8 cellular contexts compared by ENCODE assay signal in the genomic region with DNA sequence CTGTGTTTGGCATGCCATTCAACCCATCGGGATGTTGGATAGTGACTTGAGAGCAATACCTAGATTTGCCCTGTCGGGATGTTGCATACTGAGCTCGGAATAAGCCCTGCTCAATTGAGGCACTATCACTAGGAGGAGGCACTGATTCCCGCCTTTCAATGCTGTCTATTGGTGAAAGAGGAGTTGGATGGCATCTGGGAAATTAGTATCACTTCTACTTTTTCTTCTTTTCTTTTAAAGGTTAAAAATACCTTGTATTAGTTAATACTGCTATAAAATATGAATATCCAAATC. TPM values are rescaled to one million over a fixed set of nuclear protein-coding genes. Genes with fewer than 3 reads are reported as not detected.
DNase-seq lines count a peak whose midpoint lies in the region; ATAC-seq, FAIRE-seq and TF ChIP-seq lines count a peak whose summit lies in the region.
"Not testable (repeated sequence)": the region's sequence is repeated elsewhere in the genome, so short reads cannot be mapped to it uniquely, and the experiment has no call there.

No MANE protein-coding gene starts in this region.

- FAIRE-seq in astrocyte (lab: Jason Lieb, UNC): not testable (repeated sequence)

- not testable (repeated sequence) for H2AFZ ChIP-seq in OCI-LY1 (ENCODE audit: low read length); astrocyte (ENCODE audit: low read depth, low read length)

- not testable (repeated sequence) for H3F3A ChIP-seq in OCI-LY1 (ENCODE audit: insufficient read depth, low read length)

- H4K5ac ChIP-seq in mesendoderm (ENCODE audit: low read length): not testable (repeated sequence)

- not testable (repeated sequence) for H3K9ac ChIP-seq in OCI-LY1 (ENCODE audit: low read length); astrocyte (ENCODE audit: low read length); mesendoderm (ENCODE audit: low read length)

- DNase-seq in CD14-positive monocyte (ENCODE audit: low spot score); activated CD4-positive, alpha-beta T cell treated with anti-CD3 and anti-CD28 coated beads, Interleukin-2, amount 10 ng/mL, durations not matched to agents 24 days and 14 days; astrocyte (ENCODE audit: low read depth); stimulated activated naive B cell treated with anti-CD40 and anti-IgM and Interleukin-4, amounts not matched to agents 10 μg/mL and 1 μg/mL and 100 μg/mL, for 72 hours: not testable (repeated sequence)
- DNase-seq in dermis blood vessel endothelial cell (peak; percentile 1), iPS-NIHi7 (ENCODE audit: extremely low spot score) (peak; percentile 3), mesendoderm (peak; percentile 1)

- not testable (repeated sequence) for H3K4me1 Mint-ChIP-seq in CD14-positive monocyte; activated CD4-positive, alpha-beta T cell treated with anti-CD3 and anti-CD28 coated beads, Interleukin-2, amount 10 ng/mL, durations not matched to agents 24 days and 14 days; astrocyte (ENCODE audit: low read depth, unreplicated experiment); stimulated activated naive B cell treated with anti-CD40 and anti-IgM and Interleukin-4, amounts not matched to agents 10 μg/mL and 1 μg/mL and 100 μg/mL, for 72 hours

- H3K4me2 ChIP-seq in OCI-LY1 (ENCODE audit: low read length) (peak overlapping the region; percentile 47; the same call in 1 of the 2 replicates), astrocyte (ENCODE audit: low read length) (peak overlapping the region; percentile 33)
- H3K4me2 ChIP-seq in mesendoderm (ENCODE audit: low read length): not testable (repeated sequence)

- no CpG with 5 or more reads among the region's 4 CpGs for WGBS in mesendoderm (ENCODE audit: extremely low coverage, insufficient coverage, low lambda C conversion rate)

- H3K27ac Mint-ChIP-seq in CD14-positive monocyte; activated CD4-positive, alpha-beta T cell treated with anti-CD3 and anti-CD28 coated beads, Interleukin-2, amount 10 ng/mL, durations not matched to agents 24 days and 14 days; astrocyte (ENCODE audit: unreplicated experiment); stimulated activated naive B cell treated with anti-CD40 and anti-IgM and Interleukin-4, amounts not matched to agents 10 μg/mL and 1 μg/mL and 100 μg/mL, for 72 hours: not testable (repeated sequence)

- H3K4ac ChIP-seq in mesendoderm (ENCODE audit: low read depth, low read length): not testable (repeated sequence)

- H3K4me1 ChIP-seq in OCI-LY1 (ENCODE audit: insufficient read depth, low read length, severe bottlenecking); astrocyte (ENCODE audit: insufficient read depth, low read length); mesendoderm (ENCODE audit: control insufficient read depth, low read depth, low read length): not testable (repeated sequence)

- not testable (repeated sequence) for H3K36me3 ChIP-seq in OCI-LY1 (ENCODE audit: insufficient read depth, low read length); astrocyte (ENCODE audit: insufficient read depth, low read length); mesendoderm (ENCODE audit: control insufficient read depth, insufficient read depth, low read length)

- H3K27me3 Mint-ChIP-seq in CD14-positive monocyte (ENCODE audit: low read depth in 3 of 3): peaks cover 11 to 27% (median 15%) of the 10 kb centered on the region in 3 donors
- peaks cover 31% of the 10 kb centered on the region for H3K27me3 Mint-ChIP-seq in activated CD4-positive, alpha-beta T cell treated with anti-CD3 and anti-CD28 coated beads, Interleukin-2, amount 10 ng/mL, durations not matched to agents 24 days and 14 days
- not testable (repeated sequence) for H3K27me3 Mint-ChIP-seq in astrocyte (ENCODE audit: low read depth, unreplicated experiment)
- peaks cover 5 to 19% of the 10 kb centered on the region in 2 donors for H3K27me3 Mint-ChIP-seq in stimulated activated naive B cell treated with anti-CD40 and anti-IgM and Interleukin-4, amounts not matched to agents 10 μg/mL and 1 μg/mL and 100 μg/mL, for 72 hours

- not testable (repeated sequence) for H2AK5ac ChIP-seq in mesendoderm (ENCODE audit: low read length)

- not testable (repeated sequence) for H2BK120ac ChIP-seq in mesendoderm (ENCODE audit: low read depth, low read length)

- not testable (repeated sequence) for H3K9me3 Mint-ChIP-seq in CD14-positive monocyte; activated CD4-positive, alpha-beta T cell treated with anti-CD3 and anti-CD28 coated beads, Interleukin-2, amount 10 ng/mL, durations not matched to agents 24 days and 14 days; astrocyte (ENCODE audit: unreplicated experiment); stimulated activated naive B cell treated with anti-CD40 and anti-IgM and Interleukin-4, amounts not matched to agents 10 μg/mL and 1 μg/mL and 100 μg/mL, for 72 hours

- H3K27me3 ChIP-seq in OCI-LY1 (ENCODE audit: insufficient read depth, low read length); astrocyte (ENCODE audit: insufficient read depth, low read length); mesendoderm (ENCODE audit: insufficient read depth, low read length, poor library complexity): not testable (repeated sequence)

- H2BK15ac ChIP-seq in mesendoderm (replicated peaks; ENCODE audit: low read depth): not testable (repeated sequence)

- not testable (repeated sequence) for H3K27ac ChIP-seq in OCI-LY1 (ENCODE audit: low read depth, low read length, poor library complexity, severe bottlenecking); astrocyte (ENCODE audit: low read depth, low read length); mesendoderm (ENCODE audit: low read depth, low read length)

- not testable (repeated sequence) for H3K23ac ChIP-seq in mesendoderm (ENCODE audit: low read length)

- not testable (repeated sequence) for H3K36me3 Mint-ChIP-seq in CD14-positive monocyte; activated CD4-positive, alpha-beta T cell treated with anti-CD3 and anti-CD28 coated beads, Interleukin-2, amount 10 ng/mL, durations not matched to agents 24 days and 14 days (ENCODE audit: low read depth); astrocyte (ENCODE audit: low read depth, unreplicated experiment); stimulated activated naive B cell treated with anti-CD40 and anti-IgM and Interleukin-4, amounts not matched to agents 10 μg/mL and 1 μg/mL and 100 μg/mL, for 72 hours

- not testable (repeated sequence) for H4K20me1 ChIP-seq in OCI-LY1 (ENCODE audit: insufficient read depth, low read length); astrocyte (ENCODE audit: insufficient read depth, low read length)

- H3K4me3 ChIP-seq in OCI-LY1 (ENCODE audit: low read depth, low read length, poor library complexity, severe bottlenecking): peak overlapping the region; percentile 45
- H3K4me3 ChIP-seq in astrocyte (ENCODE audit: insufficient read depth, low read depth, low read length); mesendoderm (ENCODE audit: low read length): not testable (repeated sequence)

- not testable (repeated sequence) for H3K9me3 ChIP-seq in OCI-LY1 (ENCODE audit: low read length); astrocyte (ENCODE audit: insufficient read depth, low read depth, low read length)

- not testable (repeated sequence) for H3K9me2 ChIP-seq in OCI-LY1 (ENCODE audit: low read depth, low read length)

- not testable (repeated sequence) for H2BK5ac ChIP-seq in mesendoderm (ENCODE audit: low read length)

- H3K18ac ChIP-seq in mesendoderm (ENCODE audit: low read length): not testable (repeated sequence)

- peak in 1 of 2 donors; percentile 21 for ATAC-seq in stimulated activated naive B cell treated with anti-CD40 and anti-IgM and Interleukin-4, amounts not matched to agents 10 μg/mL and 1 μg/mL and 100 μg/mL, for 72 hours (replicated peaks)

- TF ChIP-seq CTCF in CD14-positive monocyte (IDR thresholded peaks at IDR 0.05); OCI-LY1 (IDR thresholded peaks at IDR 0.05; ENCODE audit: low read length); astrocyte (IDR thresholded peaks at IDR 0.05; ENCODE audit: insufficient read depth, low read depth, low read length): not testable (repeated sequence)

- not testable (repeated sequence) for H3K79me2 ChIP-seq in OCI-LY1 (ENCODE audit: insufficient read depth, low read length); astrocyte (ENCODE audit: insufficient read depth, low read length); mesendoderm (ENCODE audit: control insufficient read depth, insufficient read depth, low read length)

- H3K56ac ChIP-seq in mesendoderm (ENCODE audit: low read length): not testable (repeated sequence)

- H3K4me3 Mint-ChIP-seq in CD14-positive monocyte: peak overlapping the region; percentile 48 to 79
- peak overlapping the region; percentile 23 for H3K4me3 Mint-ChIP-seq in activated CD4-positive, alpha-beta T cell treated with anti-CD3 and anti-CD28 coated beads, Interleukin-2, amount 10 ng/mL, durations not matched to agents 24 days and 14 days
- not testable (repeated sequence) for H3K4me3 Mint-ChIP-seq in astrocyte (ENCODE audit: unreplicated experiment)
- H3K4me3 Mint-ChIP-seq in stimulated activated naive B cell treated with anti-CD40 and anti-IgM and Interleukin-4, amounts not matched to agents 10 μg/mL and 1 μg/mL and 100 μg/mL, for 72 hours: peak overlapping the region; percentile 36 to 52

- intact Hi-C loops in CD14-positive monocyte (cut with micrococcal nuclease); activated CD4-positive, alpha-beta T cell treated with anti-CD3 and anti-CD28 coated beads, Interleukin-2, amount 10 ng/mL, durations not matched to agents 24 days and 14 days (cut with micrococcal nuclease): not testable (repeated sequence)

- not testable (repeated sequence) for H3K79me1 ChIP-seq in mesendoderm (ENCODE audit: low read length)

- not testable (repeated sequence) for H4K8ac ChIP-seq in mesendoderm (ENCODE audit: low read depth, low read length)

RNA-seq across cellular contexts. Expression of a gene that starts 50.7 kb away (rescaled TPM):
- under 1 TPM in 1 of 2 donors, not detected in 1; 0.03 TPM for polyA plus RNA-seq in CD14-positive monocyte
- total RNA-seq in activated CD4-positive, alpha-beta T cell treated with anti-CD3 and anti-CD28 coated beads, Interleukin-2, amount 10 ng/mL, durations not matched to agents 24 days and 14 days: 1.4 and 2.1 TPM in 2 replicates
- total RNA-seq in astrocyte (6.2 and 6.9 TPM in 2 replicates), dermis blood vessel endothelial cell (0.51 and 1.4 TPM in 2 replicates)
- 1.1 TPM for polyA plus RNA-seq in mesendoderm (2013, experiment 1 of 2)
- 1.1 TPM for polyA plus RNA-seq in mesendoderm (2013, experiment 2 of 2)
